11 cellular contexts compared by ENCODE assay signal in the genomic region with DNA sequence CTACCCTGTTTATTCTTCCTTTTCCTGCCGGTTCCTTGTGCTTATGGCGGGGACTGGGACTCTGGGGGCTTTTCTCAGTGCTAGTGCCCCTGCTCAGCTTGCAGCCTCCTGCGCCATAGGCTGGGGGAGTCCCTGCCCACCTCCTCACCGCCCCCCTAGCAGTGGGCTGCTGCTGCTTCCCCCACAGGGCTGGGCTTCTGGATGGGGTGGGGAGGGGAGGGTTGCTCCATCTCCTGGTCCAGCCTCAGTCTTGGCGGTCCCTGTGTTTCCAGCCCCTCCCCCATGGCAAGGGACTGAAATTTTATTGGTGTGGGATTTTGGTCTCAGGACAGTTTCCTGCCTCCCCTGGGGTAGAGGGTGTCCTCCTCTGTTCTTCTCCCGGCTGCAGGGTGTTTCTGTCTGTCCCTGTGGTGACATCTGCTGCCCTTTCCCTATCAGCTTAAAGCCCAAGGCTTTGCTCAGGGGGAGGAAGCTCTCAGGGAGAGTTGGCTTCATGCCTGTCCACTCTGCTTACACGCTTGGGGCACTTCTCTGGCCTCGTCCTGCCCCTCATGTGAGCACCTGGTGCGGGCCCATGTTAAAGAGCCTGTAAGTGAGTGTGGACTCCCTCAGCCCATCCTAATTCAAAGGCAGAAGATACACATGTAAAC.
A peak's percentile ranks its signal among the peaks of the same experiment; 100 is the strongest.
DNase-seq lines count a peak whose midpoint lies in the region; ATAC-seq and TF ChIP-seq lines count a peak whose summit lies in the region.
"Had no signal": no experiment of that assay in that cellular context is flagged by ENCODE, and none has a peak within 500 bp of the region (broad histone marks: within the 10 kb centered on the region; RNA-seq: fewer than 3 reads in every experiment).

No MANE protein-coding gene starts in this region.

- no peaks in the 10 kb centered on the region for H3K9me2 ChIP-seq in PC-9 (ENCODE audit: insufficient read depth)

- no peaks in the 10 kb centered on the region for H3K79me2 ChIP-seq in PC-9 (ENCODE audit: low read depth)

- peak overlapping the region; percentile 77 for H3K27ac ChIP-seq in brain microvascular endothelial cell
- H3K27ac ChIP-seq in PC-9: no peak overlapping the region
- H3K27ac ChIP-seq: vagina had no signal

- peak overlapping the region; percentile 9 to 57 for H3K4me3 Mint-ChIP-seq in activated T-cell treated with anti-CD3 and anti-CD28 coated beads, Interleukin-2, amount 50 U/mL, for 72 hours
- H3K4me3 Mint-ChIP-seq in activated T-cell treated with anti-CD3 and anti-CD28 coated beads, Interleukin-2, amount 50 U/mL, for 4 hours: no peak overlapping the region

- H3F3A ChIP-seq in PC-9 (ENCODE audit: insufficient read depth, low read depth): no peaks in the 10 kb centered on the region

- no peaks in the 10 kb centered on the region for H3K27me3 Mint-ChIP-seq in activated T-cell treated with anti-CD3 and anti-CD28 coated beads, Interleukin-2, amount 50 U/mL, for 72 hours (ENCODE audit: low read depth)
- H3K27me3 Mint-ChIP-seq in activated T-cell treated with anti-CD3 and anti-CD28 coated beads, Interleukin-2, amount 50 U/mL, for 4 hours (ENCODE audit: low read depth): no peaks in the 10 kb centered on the region

- H3K4me2 ChIP-seq in skeletal muscle satellite cell (ENCODE audit: low read length) (peak overlapping the region; percentile 35), PC-9 (no peak overlapping the region)
- H3K4me2 ChIP-seq: smooth muscle cell had no signal

- intact Hi-C loops in PC-9 (cut with micrococcal nuclease; ENCODE audit: unreplicated experiment): no loop called here

- H3K4me1 Mint-ChIP-seq in activated T-cell treated with anti-CD3 and anti-CD28 coated beads, Interleukin-2, amount 50 U/mL, for 72 hours (ENCODE audit: low read depth): peaks cover 66% of the 10 kb centered on the region
- H3K4me1 Mint-ChIP-seq in activated T-cell treated with anti-CD3 and anti-CD28 coated beads, Interleukin-2, amount 50 U/mL, for 4 hours (ENCODE audit: low read depth): peaks cover 57% of the 10 kb centered on the region

- H4K20me1 ChIP-seq in PC-9 (ENCODE audit: insufficient read depth): no peaks in the 10 kb centered on the region

- POLR2A ChIA-PET in PC-9 (lab: Charles Lee; ENCODE audit: unreplicated experiment): no interaction called here

- H3K4me3 ChIP-seq in brain microvascular endothelial cell (ENCODE audit: low read depth, low read length) (no peak overlapping the region), skeletal muscle satellite cell (ENCODE audit: low read length) (no peak overlapping the region), PC-9 (no peak overlapping the region)
- H3K4me3 ChIP-seq: smooth muscle cell, vagina had no signal

- CTCF ChIA-PET in PC-9 (lab: Charles Lee): no interaction called here

- ATAC-seq in activated T-cell treated with anti-CD3 and anti-CD28 coated beads, Interleukin-2, amount 50 U/mL, for 72 hours (replicated peaks in 1 of 2): no peak
- ATAC-seq in activated T-cell treated with anti-CD3 and anti-CD28 coated beads, Interleukin-2, amount 50 U/mL, for 4 hours: no peak

- H3K9me3 Mint-ChIP-seq in activated T-cell treated with anti-CD3 and anti-CD28 coated beads, Interleukin-2, amount 50 U/mL, for 72 hours: peaks cover 6% of the 10 kb centered on the region in 2 donors
- peaks cover 14% of the 10 kb centered on the region for H3K9me3 Mint-ChIP-seq in activated T-cell treated with anti-CD3 and anti-CD28 coated beads, Interleukin-2, amount 50 U/mL, for 4 hours

- in situ Hi-C loops in brain microvascular endothelial cell (cut with HindIII; ENCODE audit: low pct_ligation_motif_present, low sequenced_read_pairs): no loop called here

- H3K9ac ChIP-seq in skeletal muscle satellite cell (ENCODE audit: low read depth, low read length): no peak overlapping the region

- H3K27me3 ChIP-seq in brain microvascular endothelial cell (replicated peaks): no peaks in the 10 kb centered on the region
- H3K27me3 ChIP-seq in skeletal muscle satellite cell (ENCODE audit: control insufficient read depth, insufficient read depth, low read length): no peaks in the 10 kb centered on the region
- no peaks in the 10 kb centered on the region for H3K27me3 ChIP-seq in PC-9 (ENCODE audit: insufficient read depth, low read depth)
- H3K27me3 ChIP-seq: vagina had no signal

- TF ChIP-seq CTCF in brain microvascular endothelial cell (IDR thresholded peaks at IDR 0.05; ENCODE audit: low read depth, low read length, missing control alignments) (no peak), PC-9 (conservative IDR thresholded peaks at IDR 0.05) (no peak)

- DNase-seq in activated T-cell treated with anti-CD3 and anti-CD28 coated beads, Interleukin-2, amount 50 U/mL, for 72 hours: no peak
- no peak for DNase-seq in activated T-cell treated with anti-CD3 and anti-CD28 coated beads, Interleukin-2, amount 50 U/mL, for 4 hours
- DNase-seq in M059J (ENCODE audit: low read depth) (peak; percentile 46), brain microvascular endothelial cell (peak; percentile 18), NCI-H1092 (lab: John Stamatoyannopoulos, UW) (no peak), PC-9 (no peak), Ammon's horn (ENCODE audit: low spot score) (no peak)
- DNase-seq: activated gamma-delta T cell treated with Interleukin-2 at 50 U/mL for 16 hours had no signal

- H3K4me1 ChIP-seq in skeletal muscle satellite cell (ENCODE audit: control insufficient read depth, insufficient read depth, low read length) (peaks cover 18% of the 10 kb centered on the region), PC-9 (replicated peaks; ENCODE audit: insufficient read depth) (no peaks in the 10 kb centered on the region)
- H3K4me1 ChIP-seq: vagina had no signal

- peak overlapping the region; percentile 29 for H3K27ac Mint-ChIP-seq in activated T-cell treated with anti-CD3 and anti-CD28 coated beads, Interleukin-2, amount 50 U/mL, for 72 hours

- peaks cover 16% of the 10 kb centered on the region for H3K36me3 ChIP-seq in brain microvascular endothelial cell (replicated peaks)
- H3K36me3 ChIP-seq in skeletal muscle satellite cell (ENCODE audit: insufficient read depth, low read length): peaks cover 6% of the 10 kb centered on the region
- peaks cover 6% of the 10 kb centered on the region; the same call in 1 of the 2 replicates for H3K36me3 ChIP-seq in PC-9 (ENCODE audit: low read depth)
- H3K36me3 ChIP-seq: vagina had no signal

- H3K36me3 Mint-ChIP-seq in activated T-cell treated with anti-CD3 and anti-CD28 coated beads, Interleukin-2, amount 50 U/mL, for 72 hours (ENCODE audit: insufficient read depth in 2 of 2): peaks cover 22 to 36% of the 10 kb centered on the region in 2 donors
- H3K36me3 Mint-ChIP-seq in activated T-cell treated with anti-CD3 and anti-CD28 coated beads, Interleukin-2, amount 50 U/mL, for 4 hours (ENCODE audit: insufficient read depth): peaks cover 41% of the 10 kb centered on the region

- BruUV-seq in PC-9 (replicated peaks; lab: Mats Ljungman, UMichigan): no TSS peak

- no peak overlapping the region for H2AFZ ChIP-seq in PC-9

- H3K9me3 ChIP-seq in skeletal muscle satellite cell (replicated peaks; ENCODE audit: low read length) (no peaks in the 10 kb centered on the region), PC-9 (ENCODE audit: insufficient read depth, low read depth) (no peaks in the 10 kb centered on the region)
- H3K9me3 ChIP-seq: vagina had no signal

Comparison
In these comparisons a context has a peak if more than half of its experiments do, and no peak if none do; other contexts are left out.
1. DNase-seq: peak in M059J (single experiment) and brain microvascular endothelial cell (single experiment); none in activated T-cell treated with anti-CD3 and anti-CD28 coated beads, Interleukin-2, amount 50 U/mL, for 72 hours (0 of 2), activated T-cell treated with anti-CD3 and anti-CD28 coated beads, Interleukin-2, amount 50 U/mL, for 4 hours (single experiment), NCI-H1092 (single experiment), PC-9 (0 of 2) and Ammon's horn (single experiment).